25 cellular contexts compared by ENCODE assay signal in the genomic region with DNA sequence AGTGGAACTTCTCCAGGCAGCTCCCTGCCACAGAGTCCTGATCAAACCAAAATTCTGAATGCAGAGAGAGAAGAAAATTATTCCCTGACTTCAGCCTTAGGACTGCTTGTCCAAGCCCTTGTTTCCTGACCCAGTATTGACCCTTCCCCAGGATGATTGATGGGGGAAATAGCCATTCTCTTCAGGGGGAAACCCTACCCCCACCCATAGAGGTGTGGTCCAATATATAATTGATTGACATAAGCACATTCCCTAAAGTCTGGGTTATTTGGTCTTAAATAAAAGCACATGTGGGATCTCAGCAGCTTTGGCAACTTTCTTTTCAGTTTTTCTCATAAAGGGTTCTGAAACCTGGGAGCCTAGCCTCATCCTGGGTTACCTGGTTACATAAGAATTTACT.
"Had no signal": no experiment of that assay in that cellular context is flagged by ENCODE, and none has a peak within 500 bp of the region (broad histone marks: within the 10 kb centered on the region; RNA-seq: fewer than 3 reads in every experiment).

No MANE protein-coding gene starts in this region.

- H3K4me3 ChIP-seq: body of pancreas, colonic mucosa, lung, right lobe of liver, suprapubic skin, transverse colon, vagina had no signal

- DNase-seq: activated B cell treated with CpG ODN at 0.5 μM for 24 hours; activated CD4-positive, alpha-beta memory T cell treated with anti-CD3 and anti-CD28 coated beads, Interleukin-2, amount 10 ng/mL, durations not matched to agents 7 days and 5 days; activated CD4-positive, alpha-beta T cell treated with anti-CD3 and anti-CD28 coated beads for 48 hours; activated naive CD4-positive, alpha-beta T cell; activated naive CD8-positive, alpha-beta T cell treated with anti-CD3 and anti-CD28 coated beads for 36 hours; activated T-cell treated with anti-CD3 and anti-CD28 coated beads, Interleukin-2, amount 50 U/mL, for 1 hour; amygdala; body of pancreas; central memory CD4-positive, alpha-beta T cell; colonic mucosa; erythroblast; right lobe of liver; small intestine; stimulated activated CD4-positive, alpha-beta T cell treated with anti-CD3 and anti-CD28 coated beads, Interleukin-15, amount 100 ng/mL, for 24 hours; stimulated activated CD4-positive, alpha-beta T cell treated with anti-CD3 and anti-CD28 coated beads, Interleukin-2, amount 100 ng/mL, for 48 hours; SW 1271; transverse colon had no signal

- H3K27ac Mint-ChIP-seq: activated B cell treated with CpG ODN at 0.5 μM for 24 hours; activated CD4-positive, alpha-beta memory T cell treated with anti-CD3 and anti-CD28 coated beads, Interleukin-2, amount 10 ng/mL, durations not matched to agents 7 days and 5 days; activated naive CD8-positive, alpha-beta T cell treated with anti-CD3 and anti-CD28 coated beads for 36 hours; activated T-helper 17 cell treated with anti-CD3 and anti-CD28 coated beads, Interleukin-2, amount 50 U/mL, for 72 hours; stimulated activated naive CD8-positive, alpha-beta T cell treated with anti-CD3 and anti-CD28 coated beads, Interleukin-15, Interleukin-2, amounts not matched to agents 100 ng/mL and 50 ng/mL, for 24 hours had no signal

- H3K27ac ChIP-seq: body of pancreas, colonic mucosa, right lobe of liver, suprapubic skin had no signal

- H3K27me3 ChIP-seq: body of pancreas, colonic mucosa, right lobe of liver, suprapubic skin, transverse colon, vagina had no signal

- H3K9me3 Mint-ChIP-seq: activated CD4-positive, alpha-beta memory T cell treated with anti-CD3 and anti-CD28 coated beads, Interleukin-2, amount 10 ng/mL, durations not matched to agents 7 days and 5 days; activated naive CD8-positive, alpha-beta T cell treated with anti-CD3 and anti-CD28 coated beads for 36 hours had no signal

- H3K4me1 ChIP-seq: body of pancreas, colonic mucosa, right lobe of liver, transverse colon had no signal

- H3K4me1 Mint-ChIP-seq: activated B cell treated with CpG ODN at 0.5 μM for 24 hours; activated T-helper 17 cell treated with anti-CD3 and anti-CD28 coated beads, Interleukin-2, amount 50 U/mL, for 72 hours had no signal

- H3K4me3 Mint-ChIP-seq: activated B cell treated with CpG ODN at 0.5 μM for 24 hours; activated CD4-positive, alpha-beta memory T cell treated with anti-CD3 and anti-CD28 coated beads, Interleukin-2, amount 10 ng/mL, durations not matched to agents 7 days and 5 days; activated naive CD8-positive, alpha-beta T cell treated with anti-CD3 and anti-CD28 coated beads for 36 hours; activated T-helper 17 cell treated with anti-CD3 and anti-CD28 coated beads, Interleukin-2, amount 50 U/mL, for 72 hours; stimulated activated naive CD8-positive, alpha-beta T cell treated with anti-CD3 and anti-CD28 coated beads, Interleukin-15, Interleukin-2, amounts not matched to agents 100 ng/mL and 50 ng/mL, for 24 hours had no signal

- ATAC-seq: activated T-helper 17 cell treated with anti-CD3 and anti-CD28 coated beads, Interleukin-2, amount 50 U/mL, for 72 hours; body of pancreas; left lobe of liver; right lobe of liver had no signal

- H3K9me3 ChIP-seq: body of pancreas, colonic mucosa, right lobe of liver, suprapubic skin, transverse colon, vagina had no signal

- FAIRE-seq: keratinocyte, small intestine, TTC549 had no signal

- H3K27me3 Mint-ChIP-seq: activated B cell treated with CpG ODN at 0.5 μM for 24 hours; activated CD4-positive, alpha-beta memory T cell treated with anti-CD3 and anti-CD28 coated beads, Interleukin-2, amount 10 ng/mL, durations not matched to agents 7 days and 5 days; activated naive CD8-positive, alpha-beta T cell treated with anti-CD3 and anti-CD28 coated beads for 36 hours; activated T-helper 17 cell treated with anti-CD3 and anti-CD28 coated beads, Interleukin-2, amount 50 U/mL, for 72 hours; stimulated activated naive CD8-positive, alpha-beta T cell treated with anti-CD3 and anti-CD28 coated beads, Interleukin-15, Interleukin-2, amounts not matched to agents 100 ng/mL and 50 ng/mL, for 24 hours had no signal

- H3K36me3 ChIP-seq: colonic mucosa, right lobe of liver, suprapubic skin, transverse colon, vagina had no signal
